3 cellular contexts compared by ENCODE assay signal in the genomic region with DNA sequence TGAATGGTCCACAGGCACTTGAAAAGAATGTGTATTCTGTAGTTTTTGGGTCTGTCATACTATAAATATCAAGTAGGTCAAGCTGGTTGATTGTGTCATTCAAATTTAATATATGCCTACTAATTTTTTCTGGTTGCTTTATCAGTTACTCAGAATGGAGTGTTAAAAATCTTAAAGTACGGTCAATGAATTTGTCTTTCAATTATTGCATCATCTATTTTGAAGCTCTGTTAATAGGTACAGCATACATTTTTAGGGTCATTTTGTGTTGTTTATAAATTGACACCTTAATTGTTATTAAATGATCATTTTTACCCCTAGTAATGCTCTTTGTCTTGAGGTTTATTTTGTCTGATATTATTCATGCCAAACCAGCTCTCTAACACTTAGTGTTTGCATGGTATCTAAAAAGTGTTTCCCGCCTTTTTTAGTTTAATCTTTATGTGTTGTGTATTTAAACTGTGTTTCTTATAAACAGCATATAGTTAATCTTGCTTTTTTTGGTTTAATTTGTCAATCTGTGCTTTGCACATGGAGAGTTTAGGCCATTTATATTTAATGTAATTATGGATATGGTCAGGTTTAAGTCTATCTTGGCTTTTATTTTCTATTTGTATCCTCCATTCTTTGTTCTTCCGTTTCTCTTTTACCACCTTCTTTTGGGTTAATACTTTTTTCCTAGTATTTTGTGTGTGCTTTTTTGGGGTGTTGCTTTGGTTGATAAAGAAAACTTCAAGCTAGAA.
A peak's percentile ranks its signal among the peaks of the same experiment; 100 is the strongest.
TF ChIP-seq lines count a peak whose summit lies in the region.

No MANE protein-coding gene starts in this region.

TF ChIP-seq in A549, 52 proteins besides CTCF, POLR2A, EP300 and RAD21:
- TF ChIP-seq RARB (CRISPR knock-in tag; IDR thresholded peaks at IDR 0.05) (no peak), KDM5A (IDR thresholded peaks at IDR 0.05) (no peak), EHF (CRISPR knock-in tag; IDR thresholded peaks at IDR 0.05) (no peak), SREBF2 (IDR thresholded peaks at IDR 0.05) (no peak), ZSCAN20 (CRISPR knock-in tag; IDR thresholded peaks at IDR 0.05) (no peak), CHD4 (IDR thresholded peaks at IDR 0.05; ENCODE audit: borderline replicate concordance) (no peak), HOXB13 (CRISPR knock-in tag; IDR thresholded peaks at IDR 0.05; ENCODE audit: low read depth) (no peak), HEYL (CRISPR knock-in tag; IDR thresholded peaks at IDR 0.05) (no peak), CEBPB (IDR thresholded peaks at IDR 0.05) (no peak), RNF2 (IDR thresholded peaks at IDR 0.05; ENCODE audit: borderline replicate concordance, low read depth) (no peak), MAFK (IDR thresholded peaks at IDR 0.05; ENCODE audit: partially characterized antibody) (no peak), HOXA7 (CRISPR knock-in tag; IDR thresholded peaks at IDR 0.05) (no peak), ZFP36 (IDR thresholded peaks at IDR 0.05; ENCODE audit: borderline replicate concordance, partially characterized antibody) (no peak), ZC3H11A (IDR thresholded peaks at IDR 0.05) (no peak), TP53 (CRISPR knock-in tag; IDR thresholded peaks at IDR 0.05) (no peak), RCOR1 (IDR thresholded peaks at IDR 0.05; ENCODE audit: low read depth, low read length) (no peak)
- TF ChIP-seq, protein P1, sequence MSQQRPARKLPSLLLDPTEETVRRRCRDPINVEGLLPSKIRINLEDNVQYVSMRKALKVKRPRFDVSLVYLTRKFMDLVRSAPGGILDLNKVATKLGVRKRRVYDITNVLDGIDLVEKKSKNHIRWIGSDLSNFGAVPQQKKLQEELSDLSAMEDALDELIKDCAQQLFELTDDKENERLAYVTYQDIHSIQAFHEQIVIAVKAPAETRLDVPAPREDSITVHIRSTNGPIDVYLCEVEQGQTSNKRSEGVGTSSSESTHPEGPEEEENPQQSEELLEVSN (IDR thresholded peaks at IDR 0.05; ENCODE audit: borderline replicate concordance, low read depth), result no peak
- TF ChIP-seq, protein P2, sequence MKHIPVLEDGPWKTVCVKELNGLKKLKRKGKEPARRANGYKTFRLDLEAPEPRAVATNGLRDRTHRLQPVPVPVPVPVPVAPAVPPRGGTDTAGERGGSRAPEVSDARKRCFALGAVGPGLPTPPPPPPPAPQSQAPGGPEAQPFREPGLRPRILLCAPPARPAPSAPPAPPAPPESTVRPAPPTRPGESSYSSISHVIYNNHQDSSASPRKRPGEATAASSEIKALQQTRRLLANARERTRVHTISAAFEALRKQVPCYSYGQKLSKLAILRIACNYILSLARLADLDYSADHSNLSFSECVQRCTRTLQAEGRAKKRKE (CRISPR knock-in tag; IDR thresholded peaks at IDR 0.05; ENCODE audit: low read depth), result no peak

TF ChIP-seq in IMR-90, 13 proteins besides CTCF, POLR2A, EP300 and RAD21:
- TF ChIP-seq BHLHE40 (IDR thresholded peaks at IDR 0.05; ENCODE audit: low read depth, low read length) (no peak), CEBPB (IDR thresholded peaks at IDR 0.05; ENCODE audit: low read depth, low read length) (peak; percentile 58; the same call in 1 of the 2 replicates)

TF ChIP-seq in H1, 55 proteins besides CTCF, POLR2A, EP300 and RAD21:
- TF ChIP-seq CEBPB (IDR thresholded peaks at IDR 0.05; ENCODE audit: low read depth, low read length) (peak; percentile 16; the same call in 1 of the 2 replicates), SAP30 (IDR thresholded peaks at IDR 0.05; ENCODE audit: insufficient read depth, insufficient replicate concordance, low read length) (no peak), FOSL1 (IDR thresholded peaks at IDR 0.05; ENCODE audit: insufficient read depth, low read depth, low read length) (no peak)
